16 cellular contexts compared by ENCODE assay signal in genomic region chr7:145543245-145543644, GRCh38.
"Had no signal": no experiment of that assay in that cellular context is flagged by ENCODE, and none has a peak within 500 bp of the region (broad histone marks: within the 10 kb centered on the region; RNA-seq: fewer than 3 reads in every experiment).

No MANE protein-coding gene starts in this region.

- DNase-seq: esophagus squamous epithelium; foreskin fibroblast; glutamatergic neuron; islet precursor cell; mammary epithelial cell; naive thymus-derived CD4-positive, alpha-beta T cell; nephron progenitor cell; psoas muscle; retina; right lobe of liver; stimulated activated CD4-positive, alpha-beta T cell treated with anti-CD3 and anti-CD28 coated beads, Interleukin-4, amount 100 ng/mL, for 1 hour; stimulated activated CD8-positive, alpha-beta memory T cell treated with anti-CD3 and anti-CD28 coated beads, Interleukin-4, amount 100 ng/mL, for 48 hours; stimulated activated naive CD8-positive, alpha-beta T cell treated with anti-CD3 and anti-CD28 coated beads, Interleukin-15, Interleukin-2, amounts not matched to agents 100 U/mL and 50 U/mL, for 24 hours; thyroid gland; upper lobe of left lung; uterus had no signal
